In the genomic region with DNA sequence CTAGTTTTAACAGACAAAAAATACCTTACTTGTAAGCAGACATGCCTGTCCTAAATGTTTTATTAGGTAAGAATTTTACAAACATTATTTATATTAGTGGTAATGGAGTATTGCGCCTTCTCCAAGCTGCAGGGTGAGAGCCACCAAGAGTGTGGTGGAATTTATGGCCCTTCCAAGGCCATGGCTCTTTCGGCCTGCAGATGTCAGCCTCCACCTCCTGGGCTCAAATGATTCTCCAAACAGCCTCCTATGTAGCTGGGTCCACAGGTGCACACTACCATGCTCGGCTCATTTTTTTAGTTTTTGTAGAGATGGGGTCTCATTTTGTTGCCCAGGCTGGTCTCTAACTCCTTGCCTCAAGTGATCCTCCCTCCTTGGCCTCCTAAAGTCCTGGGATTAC, we compare ENCODE assay signal across 21 cellular contexts. TPM values are rescaled to one million over a fixed set of nuclear protein-coding genes. Genes with fewer than 3 reads are reported as not detected.
DNase-seq lines count a peak whose midpoint lies in the region; ATAC-seq, FAIRE-seq and TF ChIP-seq lines count a peak whose summit lies in the region.
"Had no signal": no experiment of that assay in that cellular context is flagged by ENCODE, and none has a peak within 500 bp of the region (broad histone marks: within the 10 kb centered on the region; RNA-seq: fewer than 3 reads in every experiment).

No MANE protein-coding gene starts in this region.

- CTCF ChIA-PET in Panc1 (lab: Charles Lee), result interaction anchor here (0.7 to 1.2 kb wide), 3 partner anchors 21 to 71 kb away, joined by 3 to 6 read pairs (median 3); partner anchors contain the start of gene EFCAB7

- no peaks in the 10 kb centered on the region for H3K27me3 ChIP-seq in Panc1 (ENCODE audit: control insufficient read depth, insufficient read depth, low read length)
- H3K27me3 ChIP-seq: body of pancreas, upper lobe of left lung had no signal

- intact Hi-C loops in Panc1 (cut with micrococcal nuclease; ENCODE audit: unreplicated experiment) (loop anchor here (10.0 kb wide), 1 partner anchor 68 kb away; no protein-coding TSS in a partner anchor), kidney (cut with DNase I) (no loop called here)

- H3K4me3 ChIP-seq in AG09309 (ENCODE audit: control insufficient read depth, low read depth, low read length) (no peak overlapping the region), GM12864 (ENCODE audit: low read depth, low read length) (no peak overlapping the region), Panc1 (ENCODE audit: low read depth in 2 of 2, low read length in 2 of 2) (no peak overlapping the region), epithelial cell of proximal tubule (ENCODE audit: low read depth, low read length) (no peak overlapping the region), kidney (ENCODE audit: low read length in 2 of 2) (no peak overlapping the region)
- H3K4me3 ChIP-seq: body of pancreas, lung, upper lobe of left lung had no signal

- ATAC-seq in Panc1, result peak; percentile 71
- no peak for ATAC-seq in stimulated activated naive CD8-positive, alpha-beta T cell treated with anti-CD3 and anti-CD28 coated beads, Interleukin-15, Interleukin-2, amounts not matched to agents 100 U/mL and 50 U/mL, for 24 hours
- ATAC-seq: body of pancreas had no signal

- no peak overlapping the region for H3K27ac ChIP-seq in Panc1 (ENCODE audit: low read length)
- H3K27ac ChIP-seq in kidney (ENCODE audit: low read depth in 2 of 2, low read length in 2 of 2), result no peak overlapping the region
- H3K27ac ChIP-seq: body of pancreas, HL-60 had no signal

- DNase-seq in AG09309 (ENCODE audit: low read depth), result no peak
- DNase-seq in GM12864 (ENCODE audit: low read depth), result no peak
- no peak for DNase-seq in Panc1 (ENCODE audit: low read depth, low spot score)
- DNase-seq in epithelial cell of proximal tubule (ENCODE audit: low read depth), result no peak
- no peak for DNase-seq in kidney
- DNase-seq in GM19240 (ENCODE audit: insufficient read length, low spot score), result no peak
- no peak for DNase-seq in stimulated activated naive CD8-positive, alpha-beta T cell treated with anti-CD3 and anti-CD28 coated beads, Interleukin-15, Interleukin-2, amounts not matched to agents 100 U/mL and 50 U/mL, for 24 hours
- DNase-seq: activated CD4-positive, alpha-beta T cell treated with anti-CD3 and anti-CD28 coated beads, Interleukin-2, amount 10 ng/mL, durations not matched to agents 24 days and 14 days; activated CD8-positive, alpha-beta memory T cell treated with anti-CD3 and anti-CD28 coated beads, Interleukin-2, amount 50 U/mL, for 4 hours; body of pancreas; COR-L47; EL; NCI-H187; NK-92 treated with Interleukin-12 subunit alpha and Interleukin-12 subunit beta, amount 100 ng/mL, for 24 hours; occipital lobe; stimulated activated CD8-positive, alpha-beta memory T cell treated with anti-CD3 and anti-CD28 coated beads, Interleukin-4, amount 100 ng/mL, for 48 hours; SW 1271; upper lobe of left lung had no signal

- TF ChIP-seq CTCF in AG09309 (IDR thresholded peaks at IDR 0.05; ENCODE audit: control insufficient read depth, insufficient read depth, low read depth, low read length, missing control alignments) (peak; percentile 4), GM12864 (IDR thresholded peaks at IDR 0.05; ENCODE audit: low read depth, low read length, missing control alignments) (peak; percentile 2), Panc1 (IDR thresholded peaks at IDR 0.05) (peak; percentile 63), epithelial cell of proximal tubule (conservative IDR thresholded peaks at IDR 0.05; ENCODE audit: low read depth, low read length) (peak; percentile 8), kidney (IDR thresholded peaks at IDR 0.05; ENCODE audit: borderline replicate concordance, extremely low read depth, insufficient read depth) (no peak)

- no peak overlapping the region for H3K9ac ChIP-seq in kidney (ENCODE audit: low read length in 2 of 2)

- H3K36me3 ChIP-seq in Panc1 (ENCODE audit: control insufficient read depth, insufficient read depth, low read length), result no peaks in the 10 kb centered on the region
- no peaks in the 10 kb centered on the region for H3K36me3 ChIP-seq in kidney (ENCODE audit: control insufficient read depth in 1 of 2, insufficient read depth in 2 of 2, low read length in 2 of 2)
- H3K36me3 ChIP-seq: upper lobe of left lung had no signal

- H3K4me1 ChIP-seq in Panc1 (ENCODE audit: control insufficient read depth, insufficient read depth, low read length) (no peaks in the 10 kb centered on the region), kidney (ENCODE audit: control insufficient read depth in 1 of 2, insufficient read depth in 1 of 2, low read depth in 1 of 2, low read length in 2 of 2) (no peaks in the 10 kb centered on the region)
- H3K4me1 ChIP-seq: body of pancreas, upper lobe of left lung had no signal

- FAIRE-seq in kidney (lab: Jason Lieb, UNC), result no peak
- FAIRE-seq: GM18507 had no signal

- no TSS peak for BruUV-seq in Panc1 (replicated peaks; lab: Mats Ljungman, UMichigan)

- H3K9me3 ChIP-seq in Panc1 (ENCODE audit: control insufficient read depth, insufficient read depth, low read depth, low read length) (peaks cover 14% of the 10 kb centered on the region; the same call in 1 of the 2 replicates), kidney (ENCODE audit: control insufficient read depth in 1 of 2, low read length in 2 of 2) (peaks cover 0 to 2% of the 10 kb centered on the region in 2 donors)

- POLR2A ChIA-PET in Panc1 (lab: Charles Lee), result no interaction called here

- in situ Hi-C loops in Panc1 (cut with HindIII; ENCODE audit: low pct_unique_long_range_greater_than_20kb, low sequenced_read_pairs), result no loop called here

RNA-seq across cellular contexts. Expression of gene ITGB3BP, which starts 56.3 kb away (rescaled TPM):
- total RNA-seq in Panc1 (2021; ENCODE audit: unreplicated experiment), result 31.9 TPM
- polyA plus RNA-seq in Panc1 (2012; ENCODE audit: insufficient read length), result 7.9 TPM
- total RNA-seq in epithelial cell of proximal tubule, result 25.1 and 30.4 TPM in 2 replicates
- total RNA-seq in kidney, result 27.2 TPM
- 29.1 TPM for polyA plus RNA-seq in kidney (ENCODE audit: insufficient read depth, low read depth, low replicate concordance)

RNA-seq across cellular contexts. Expression of gene EFCAB7, which starts 56.6 kb away (rescaled TPM):
- total RNA-seq in Panc1 (2021; ENCODE audit: unreplicated experiment) (6.6 TPM), epithelial cell of proximal tubule (2.7 and 3.6 TPM in 2 replicates), kidney (9.6 TPM)
- polyA plus RNA-seq in Panc1 (2012; ENCODE audit: insufficient read length), result 3.8 TPM
- polyA plus RNA-seq in kidney (ENCODE audit: insufficient read depth, low read depth, low replicate concordance), result 5.1 TPM
